In genomic region chrX:133250184-133251080, GRCh38 we compare ENCODE assay signal across 17 cellular contexts. TPM values are rescaled to one million over a fixed set of nuclear protein-coding genes. Genes with fewer than 3 reads are reported as not detected.
DNase-seq lines count a peak whose midpoint lies in the region; ATAC-seq and TF ChIP-seq lines count a peak whose summit lies in the region.
"Had no signal": no experiment of that assay in that cellular context is flagged by ENCODE, and none has a peak within 500 bp of the region (broad histone marks: within the 10 kb centered on the region; RNA-seq: fewer than 3 reads in every experiment).

No MANE protein-coding gene starts in this region.

- H3K4me3 Mint-ChIP-seq in nephron progenitor cell: no peak overlapping the region

- DNase-seq in cardiac muscle cell (ENCODE audit: low read depth in 1 of 2, low spot score in 1 of 2) (peak; percentile 2 to 16), heart right ventricle (no peak), left kidney (ENCODE audit: low read depth, low spot score) (peak; percentile 7), nephron progenitor cell (no peak), aorta (no peak), AG08396 (ENCODE audit: low spot score) (no peak)
- DNase-seq: COR-L47, EL, MG63, NCI-H1105 had no signal

- intact Hi-C loops in heart right ventricle (cut with DNase I) (no loop called here), aorta (cut with DNase I) (no loop called here)

- H3K27me3 ChIP-seq in cardiac muscle cell: no peaks in the 10 kb centered on the region
- peaks cover 0 to 8% (median 0%) of the 10 kb centered on the region in 7 donors for H3K27me3 ChIP-seq in heart right ventricle
- no peaks in the 10 kb centered on the region for H3K27me3 ChIP-seq in aorta (ENCODE audit: control insufficient read depth in 1 of 2, insufficient read depth in 2 of 2, low read length in 1 of 2)
- H3K27me3 ChIP-seq: MG63 had no signal

- ATAC-seq in heart right ventricle: no peak
- peak; percentile 31 for ATAC-seq in aorta (ENCODE audit: low FRiP score)
- no peak for ATAC-seq in HG02885 (IDR thresholded peaks at IDR 0.05; ENCODE audit: poor library complexity, unreplicated experiment)
- ATAC-seq in HG03457 (IDR thresholded peaks at IDR 0.05; ENCODE audit: unreplicated experiment): no peak
- ATAC-seq: Panc1, Right ventricle myocardium inferior had no signal

- peaks cover 15% of the 10 kb centered on the region for H3K36me3 Mint-ChIP-seq in nephron progenitor cell (ENCODE audit: low read depth)

- TF ChIP-seq CTCF in cardiac muscle cell (IDR thresholded peaks at IDR 0.05; ENCODE audit: low read depth, low read length) (no peak), heart right ventricle (IDR thresholded peaks at IDR 0.05) (no peak), nephron progenitor cell (IDR thresholded peaks at IDR 0.05) (no peak)

- H3K9me3 ChIP-seq in cardiac muscle cell (ENCODE audit: low read depth) (no peaks in the 10 kb centered on the region), heart right ventricle (peaks cover 0 to 29% (median 2%) of the 10 kb centered on the region in 11 donors), aorta (ENCODE audit: control insufficient read depth, low read length) (no peaks in the 10 kb centered on the region)
- H3K9me3 ChIP-seq: MG63 had no signal

- H3K36me3 ChIP-seq in cardiac muscle cell (no peaks in the 10 kb centered on the region), heart right ventricle (no peaks in the 10 kb centered on the region), aorta (ENCODE audit: control insufficient read depth in 1 of 2, insufficient read depth in 2 of 2, low read length in 1 of 2) (no peaks in the 10 kb centered on the region)
- H3K36me3 ChIP-seq: MG63 had no signal

- H3K27ac Mint-ChIP-seq in nephron progenitor cell: peak overlapping the region; percentile 40

- H3K27ac ChIP-seq in cardiac muscle cell (no peak overlapping the region), heart right ventricle (no peak overlapping the region), aorta (ENCODE audit: low read depth in 1 of 2, low read length in 2 of 2) (peak overlapping the region in 1 of 2 donors; percentile 71)
- H3K27ac ChIP-seq: C4-2B, HL-60, KMS-11 had no signal

- H3K4me1 ChIP-seq in cardiac muscle cell (ENCODE audit: low read depth) (peaks cover 3% of the 10 kb centered on the region), heart right ventricle (no peaks in the 10 kb centered on the region), aorta (ENCODE audit: control insufficient read depth in 1 of 2, insufficient read depth in 2 of 2, low read length in 2 of 2) (no peaks in the 10 kb centered on the region)

- peaks cover 36% of the 10 kb centered on the region for H3K9me3 Mint-ChIP-seq in nephron progenitor cell

- WGBS in heart right ventricle, 2 donors: 60 to 80% methylated on average over 5 of the region's 5 CpGs
- 9 to 24% methylated on average over 5 of the region's 5 CpGs for whole genome bisulfite sequencing in aorta, 2 donors

- peaks cover 30% of the 10 kb centered on the region for H3K4me1 Mint-ChIP-seq in nephron progenitor cell

- H3K27me3 Mint-ChIP-seq in nephron progenitor cell (ENCODE audit: low read depth, poor library complexity): peaks cover 3% of the 10 kb centered on the region

- H3K4me3 ChIP-seq in cardiac muscle cell: no peak overlapping the region
- no peak overlapping the region for H3K4me3 ChIP-seq in heart right ventricle
- no peak overlapping the region for H3K4me3 ChIP-seq in aorta (ENCODE audit: low read length in 2 of 2)
- H3K4me3 ChIP-seq: MG63 had no signal

RNA-seq across cellular contexts. Expression of gene TFDP3, which starts 32.3 kb away (rescaled TPM):
- total RNA-seq in cardiac muscle cell: not detected in 2 replicates
- not detected in 2 replicates for polyA plus RNA-seq in cardiac muscle cell
- not detected for total RNA-seq in heart right ventricle
- polyA plus RNA-seq in heart right ventricle: not detected
- not detected for total RNA-seq in aorta
- polyA plus RNA-seq in aorta: not detected
- total RNA-seq: Right ventricle myocardium inferior had no signal

Comparison
In these comparisons a context has a peak if more than half of its experiments do, and no peak if none do; other contexts are left out.
1. DNase-seq: peak in cardiac muscle cell (2 of 2) and left kidney (single experiment); none in heart right ventricle (0 of 2), nephron progenitor cell (single experiment), aorta (0 of 2) and AG08396 (single experiment).